In genomic region chr16:1989826-1990335, GRCh38 we compare ENCODE assay signal across 9 cellular contexts. TPM values are rescaled to one million over a fixed set of nuclear protein-coding genes. Genes with fewer than 3 reads are reported as not detected.
DNase-seq lines count a peak whose midpoint lies in the region; ATAC-seq and TF ChIP-seq lines count a peak whose summit lies in the region.
"Had no signal": no experiment of that assay in that cellular context is flagged by ENCODE, and none has a peak within 500 bp of the region (broad histone marks: within the 10 kb centered on the region; RNA-seq: fewer than 3 reads in every experiment).

TSS of gene SYNGR3 (plus strand) at chr16:1989970. CDS start at chr16:1990103, 133 bp downstream.

- 0 out of 2 replicates have a peak within 1 kb of the TSS, but pooled peaks have one; percentile 66 for H3K23ac ChIP-seq in IMR-90 (ENCODE audit: low read depth, low read length)

- DNase-seq in Caki2 (ENCODE audit: low read depth) (no peak), IMR-90 (no peak), cerebellum (ENCODE audit: low spot score) (peak; percentile 69), neural crest cell (ENCODE audit: low read depth, low spot score) (no peak), T-helper 9 cell (no peak)

- H3K9me3 ChIP-seq in IMR-90 (ENCODE audit: control insufficient read depth, insufficient read depth, low read length), result peaks cover 2% of the 10 kb centered on the region; the same call in 1 of the 2 replicates
- H3K9me3 ChIP-seq: prostate gland had no signal

- TF ChIP-seq POLR2A in IMR-90 (IDR thresholded peaks at IDR 0.05; ENCODE audit: low read depth, low read length), result no peak

- ATAC-seq in IMR-90 (ENCODE audit: low read depth), result peak; percentile 18
- ATAC-seq in GM18520 (IDR thresholded peaks at IDR 0.05; ENCODE audit: unreplicated experiment), result no peak
- no peak for ATAC-seq in GM21576 (IDR thresholded peaks at IDR 0.05; ENCODE audit: unreplicated experiment)
- ATAC-seq in HG03571 (IDR thresholded peaks at IDR 0.05; ENCODE audit: unreplicated experiment), result no peak

- no peak within 1 kb of the TSS for H2BK120ac ChIP-seq in IMR-90 (ENCODE audit: low read depth, low read length)

- H2BK5ac ChIP-seq in IMR-90 (ENCODE audit: low read depth, low read length, poor library complexity, severe bottlenecking), result no peak within 1 kb of the TSS

- peak within 1 kb of the TSS; percentile 52 for H3K4me3 ChIP-seq in IMR-90 (ENCODE audit: insufficient read depth, low read depth, low read length)

- H3K9me1 ChIP-seq in IMR-90 (ENCODE audit: insufficient read depth, low read length), result peaks cover 20% of the 10 kb centered on the region

- H3K4me1 ChIP-seq in IMR-90 (ENCODE audit: control insufficient read depth, insufficient read depth, low read length), result peaks cover 20% of the 10 kb centered on the region

- H3K9me3 Mint-ChIP-seq in neural crest cell, result no peaks in the 10 kb centered on the region

- H3K27ac ChIP-seq in IMR-90 (ENCODE audit: insufficient read depth, low read length), result no peak within 1 kb of the TSS
- H3K27ac ChIP-seq: prostate gland had no signal

- H2AFZ ChIP-seq in IMR-90 (replicated peaks; ENCODE audit: low read length, poor library complexity), result peak within 1 kb of the TSS; percentile 84

- H3K36me3 Mint-ChIP-seq in neural crest cell (ENCODE audit: low read depth), result peaks cover 20% of the 10 kb centered on the region

- H3K36me3 ChIP-seq in IMR-90 (ENCODE audit: control insufficient read depth, insufficient read depth, low read length), result peaks cover 13% of the 10 kb centered on the region

- no peak within 1 kb of the TSS for H3K27ac Mint-ChIP-seq in neural crest cell (ENCODE audit: unreplicated experiment)

- H3K79me1 ChIP-seq in IMR-90 (ENCODE audit: low read depth in 1 of 2, low read length in 2 of 2), result peaks cover 17 to 24% of the 10 kb centered on the region in 2 experiments

- peak within 1 kb of the TSS; percentile 89 for H3K4me2 ChIP-seq in IMR-90 (ENCODE audit: low read depth, low read length)

- dilution Hi-C loops in IMR-90 (cut with HindIII; ENCODE audit: low sequenced_read_pairs, unreplicated experiment), result no loop called here

- H3K14ac ChIP-seq in IMR-90 (replicated peaks; ENCODE audit: low read depth, low read length), result no peak within 1 kb of the TSS

- H3K27me3 Mint-ChIP-seq in neural crest cell (ENCODE audit: low read depth), result peaks cover 66% of the 10 kb centered on the region

- intact Hi-C loops in IMR-90 (cut with micrococcal nuclease), result no loop called here

- POLR2A ChIA-PET in IMR-90 (lab: Charles Lee; ENCODE audit: unreplicated experiment), result no interaction called here

- no peak within 1 kb of the TSS for H4K91ac ChIP-seq in IMR-90 (ENCODE audit: insufficient read depth, low read depth, low read length)

- H4K8ac ChIP-seq in IMR-90 (ENCODE audit: low read depth in 2 of 2, low read length in 2 of 2), result no peak within 1 kb of the TSS

- no peak within 1 kb of the TSS for H3K9ac ChIP-seq in IMR-90 (ENCODE audit: low read depth, low read length)

- H4K5ac ChIP-seq in IMR-90 (ENCODE audit: low read depth, low read length), result 0 out of 2 replicates have a peak within 1 kb of the TSS, but pooled peaks have one; percentile 23

- CTCF ChIA-PET in IMR-90 (lab: Yijun Ruan, JAX), result no interaction called here

- peak within 1 kb of the TSS; percentile 24; the same call in 1 of the 2 replicates for H3K4ac ChIP-seq in IMR-90 (ENCODE audit: low read depth, low read length)

- BruUV-seq in IMR-90 (replicated peaks; lab: Mats Ljungman, UMichigan), result no TSS peak

- in situ Hi-C loops in Caki2 (cut with HindIII; ENCODE audit: low pct_unique_long_range_greater_than_20kb, low sequenced_read_pairs) (no loop called here), IMR-90 (cut with MboI; ENCODE audit: low sequenced_read_pairs) (no loop called here)

- no peak for TF ChIP-seq RAD21 in IMR-90 (IDR thresholded peaks at IDR 0.05; ENCODE audit: low read length)

- no peak for TF ChIP-seq CTCF in IMR-90 (conservative IDR thresholded peaks at IDR 0.05; ENCODE audit: low read depth, low read length)
- no peak for TF ChIP-seq CTCF in neural crest cell (conservative IDR thresholded peaks at IDR 0.05)

- 0% methylated on average over 13 of the region's 66 CpGs; no CpG with 5 or more reads in 1 of the 2 experiments for WGBS in IMR-90 (ENCODE audit: extremely low coverage in 2 of 2, insufficient read length in 1 of 2), 2 experiments

- H3K56ac ChIP-seq in IMR-90 (ENCODE audit: extremely low read depth, insufficient read depth, low read length), result no peak within 1 kb of the TSS

- H3K4me1 Mint-ChIP-seq in neural crest cell, result peaks cover 13% of the 10 kb centered on the region

- peak within 1 kb of the TSS; percentile 76 for H2AK9ac ChIP-seq in IMR-90 (replicated peaks; ENCODE audit: low read depth, low read length, poor library complexity)

- H3K4me3 Mint-ChIP-seq in neural crest cell, result peak within 1 kb of the TSS; percentile 87

- H2AK5ac ChIP-seq in IMR-90 (ENCODE audit: low read depth, low read length), result peak within 1 kb of the TSS; percentile 68

- no peaks in the 10 kb centered on the region for H4K20me1 ChIP-seq in IMR-90 (ENCODE audit: insufficient read depth, low read length)

- no peak within 1 kb of the TSS for H2BK20ac ChIP-seq in IMR-90 (ENCODE audit: low read depth, low read length)

- H2BK15ac ChIP-seq in IMR-90 (ENCODE audit: low read depth, low read length), result no peak within 1 kb of the TSS

- no peak within 1 kb of the TSS for H3K18ac ChIP-seq in IMR-90 (ENCODE audit: low read depth, low read length)

- peaks cover 17% of the 10 kb centered on the region for H3K27me3 ChIP-seq in IMR-90 (ENCODE audit: control insufficient read depth, insufficient read depth, low read length)

TF ChIP-seq in IMR-90, 13 proteins besides CTCF, POLR2A, EP300 and RAD21:
- TF ChIP-seq MAFK (IDR thresholded peaks at IDR 0.05; ENCODE audit: low read depth, low read length) (no peak), CHD1 (IDR thresholded peaks at IDR 0.05; ENCODE audit: low read depth, low read length) (no peak), RFX5 (IDR thresholded peaks at IDR 0.05; ENCODE audit: low read depth, low read length) (no peak), MXI1 (IDR thresholded peaks at IDR 0.05; ENCODE audit: borderline replicate concordance, low read depth, low read length) (no peak), CEBPB (IDR thresholded peaks at IDR 0.05; ENCODE audit: low read depth, low read length) (no peak), BHLHE40 (IDR thresholded peaks at IDR 0.05; ENCODE audit: low read depth, low read length) (no peak), USF2 (IDR thresholded peaks at IDR 0.05; ENCODE audit: low read depth, low read length) (no peak), ELK1 (IDR thresholded peaks at IDR 0.05; ENCODE audit: borderline replicate concordance, low read depth, low read length) (no peak), FOS (IDR thresholded peaks at IDR 0.05; ENCODE audit: low read depth, low read length) (no peak), SMC3 (IDR thresholded peaks at IDR 0.05; ENCODE audit: low read depth, low read length) (no peak), RCOR1 (IDR thresholded peaks at IDR 0.05; ENCODE audit: insufficient replicate concordance, low read length) (no peak), NFE2L2 (IDR thresholded peaks at IDR 0.05; ENCODE audit: low read depth, low read length) (no peak)

RNA-seq across cellular contexts. Expression of gene SYNGR3, which starts in this region (rescaled TPM):
- 37.8 and 44.9 TPM in 2 replicates for total RNA-seq in Caki2 (2014; rRNA removed; shearing (Covaris generic); ENCODE audit: low replicate concordance)
- total RNA-seq in IMR-90 (2012; rRNA removed) (1.8 and 1.9 TPM in 2 replicates), cerebellum (25.4 TPM), neural crest cell (2.1 and 2.2 TPM in 2 replicates)
- 5.8 and 6.6 TPM in 2 replicates for polyA plus RNA-seq in IMR-90 (2012; rRNA removed)
- polyA plus RNA-seq in IMR-90 (2012; cell fraction: cytosol; rRNA removed), result 4.4 and 11.7 TPM in 2 replicates
- polyA plus RNA-seq in IMR-90 (2012; cell fraction: nucleus; rRNA removed; ENCODE audit: low replicate concordance), result 6.9 and 13.6 TPM in 2 replicates
